Comparison of ENCODE assay signal across 15 cellular contexts in the genomic region with DNA sequence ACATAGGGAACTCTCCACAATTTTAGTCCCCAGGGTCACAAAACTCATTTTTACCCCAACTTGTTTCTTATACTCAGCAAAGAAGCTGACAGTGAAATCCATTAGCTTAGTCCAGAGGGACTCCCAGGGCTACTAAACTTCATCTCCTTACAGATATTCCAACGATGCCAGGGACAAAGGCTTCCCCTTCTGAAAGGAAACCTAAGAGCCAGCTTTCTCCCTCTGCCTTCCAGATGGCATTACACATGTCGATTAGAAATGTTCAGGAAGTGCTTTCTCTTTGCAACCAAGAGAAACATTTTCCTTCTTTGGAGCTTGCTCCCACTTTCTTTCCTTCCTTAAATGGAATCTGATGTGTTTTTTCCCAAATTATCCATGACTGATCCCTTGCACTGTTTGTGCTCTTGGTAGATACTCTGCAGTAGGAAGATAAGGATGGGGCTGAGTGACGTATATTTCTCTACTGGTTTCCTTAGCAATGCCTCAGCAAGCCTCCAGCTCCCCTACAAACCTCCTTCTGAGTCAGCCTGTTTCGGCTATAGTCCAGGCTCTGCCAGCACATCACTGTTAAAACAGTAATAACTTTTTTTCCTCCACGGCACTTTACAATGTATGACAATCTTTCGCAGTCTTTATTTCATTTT. TPM values are rescaled to one million over a fixed set of nuclear protein-coding genes. Genes with fewer than 3 reads are reported as not detected.
DNase-seq lines count a peak whose midpoint lies in the region; ATAC-seq, FAIRE-seq and TF ChIP-seq lines count a peak whose summit lies in the region.
"Had no signal": no experiment of that assay in that cellular context is flagged by ENCODE, and none has a peak within 500 bp of the region (broad histone marks: within the 10 kb centered on the region; RNA-seq: fewer than 3 reads in every experiment).

No MANE protein-coding gene starts in this region.

- no peaks in the 10 kb centered on the region for H3K79me1 ChIP-seq in mesendoderm (ENCODE audit: low read length)

- no peak overlapping the region for H3K23ac ChIP-seq in mesendoderm (ENCODE audit: low read length)

- peaks cover 6 to 17% of the 10 kb centered on the region in 2 donors for H3K27me3 Mint-ChIP-seq in stimulated activated naive B cell treated with anti-CD40 and anti-IgM and Interleukin-4, amounts not matched to agents 10 μg/mL and 1 μg/mL and 100 μg/mL, for 72 hours

- dilution Hi-C loops in endothelial cell of umbilical vein (cut with MboI; ENCODE audit: extremely low pct_ligation_motif_present, low sequenced_read_pairs) = no loop called here

- H2BK120ac ChIP-seq in mesendoderm (ENCODE audit: low read depth, low read length) = no peak overlapping the region

- H4K8ac ChIP-seq in mesendoderm (ENCODE audit: low read depth, low read length) = no peak overlapping the region

- H2AK5ac ChIP-seq in mesendoderm (ENCODE audit: low read length) = no peak overlapping the region

- FAIRE-seq in endothelial cell of umbilical vein (lab: Jason Lieb, UNC) = no peak

- H3K36me3 ChIP-seq in endothelial cell of umbilical vein (ENCODE audit: control insufficient read depth in 2 of 2, extremely low read depth in 1 of 2, insufficient read depth in 2 of 2, low read length in 2 of 2) = no peaks in the 10 kb centered on the region
- no peaks in the 10 kb centered on the region for H3K36me3 ChIP-seq in mesendoderm (ENCODE audit: control insufficient read depth, insufficient read depth, low read length)

- intact Hi-C loops in endothelial cell of umbilical vein (cut with micrococcal nuclease) = no loop called here

- H3K4me3 ChIP-seq in endothelial cell of umbilical vein (replicated peaks in 1 of 3; ENCODE audit: insufficient read depth in 1 of 3, low read depth in 1 of 3, low read length in 3 of 3) = no peak overlapping the region
- H3K4me3 ChIP-seq in mesendoderm (ENCODE audit: low read length) = no peak overlapping the region

- POLR2A ChIA-PET in endothelial cell of umbilical vein (lab: Charles Lee) = no interaction called here

- peak overlapping the region; percentile 1 for H3K9ac ChIP-seq in endothelial cell of umbilical vein (replicated peaks; ENCODE audit: extremely low read depth, insufficient read depth, low read length)
- H3K9ac ChIP-seq in mesendoderm (ENCODE audit: low read length) = no peak overlapping the region

- H2AFZ ChIP-seq in endothelial cell of umbilical vein (ENCODE audit: low read depth, low read length) = peak overlapping the region; percentile 27

- H3K79me2 ChIP-seq in endothelial cell of umbilical vein (ENCODE audit: control insufficient read depth, insufficient read depth, low read length) = no peaks in the 10 kb centered on the region
- no peaks in the 10 kb centered on the region for H3K79me2 ChIP-seq in mesendoderm (ENCODE audit: control insufficient read depth, insufficient read depth, low read length)

- H3K4me1 ChIP-seq in endothelial cell of umbilical vein (ENCODE audit: control insufficient read depth, extremely low read depth, insufficient read depth, low read length) (no peaks in the 10 kb centered on the region), mesendoderm (ENCODE audit: control insufficient read depth, low read depth, low read length) (no peaks in the 10 kb centered on the region)

- peaks cover 5 to 9% of the 10 kb centered on the region in 2 donors for H3K9me3 Mint-ChIP-seq in stimulated activated naive B cell treated with anti-CD40 and anti-IgM and Interleukin-4, amounts not matched to agents 10 μg/mL and 1 μg/mL and 100 μg/mL, for 72 hours

- peak; percentile 55 for DNase-seq in AG08396 (ENCODE audit: low spot score)
- DNase-seq in NCI-H226 = peak; percentile 89
- DNase-seq in endothelial cell of umbilical vein (ENCODE audit: low read depth, low spot score) = peak; percentile 50
- DNase-seq in myocyte (ENCODE audit: low read depth) = peak; percentile 41
- no peak for DNase-seq in mesendoderm
- no peak for DNase-seq in stimulated activated naive B cell treated with anti-CD40 and anti-IgM and Interleukin-4, amounts not matched to agents 10 μg/mL and 1 μg/mL and 100 μg/mL, for 72 hours
- DNase-seq: activated CD4-positive, alpha-beta T cell treated with anti-CD3 and anti-CD28 coated beads, Interleukin-2, amount 50 U/mL, for 1 hour; CD4-positive, CD25-positive, alpha-beta regulatory T cell; NCI-H446 treated with DMSO at 0.1 percent for 48 hours; stimulated activated CD4-positive, alpha-beta T cell treated with anti-CD3 and anti-CD28 coated beads, Interleukin-1b, Interleukin-23, amount 100 ng/mL, for 48 hours; stimulated activated naive CD8-positive, alpha-beta T cell treated with anti-CD3 and anti-CD28 coated beads, Interleukin-15, amount 100 ng/mL, for 72 hours had no signal

- no peak overlapping the region for H3K27ac Mint-ChIP-seq in stimulated activated naive B cell treated with anti-CD40 and anti-IgM and Interleukin-4, amounts not matched to agents 10 μg/mL and 1 μg/mL and 100 μg/mL, for 72 hours
- H3K27ac Mint-ChIP-seq: activated naive CD4-positive, alpha-beta T cell treated with anti-CD3 and anti-CD28 coated beads, Interleukin-2, amount 50 U/mL, for 72 hours; CD4-positive, CD25-positive, alpha-beta regulatory T cell; stimulated activated naive CD8-positive, alpha-beta T cell treated with anti-CD3 and anti-CD28 coated beads, Interleukin-15, amount 100 ng/mL, for 72 hours had no signal

- no peak for TF ChIP-seq CTCF in endothelial cell of umbilical vein (IDR thresholded peaks at IDR 0.05; ENCODE audit: extremely low read depth in 1 of 2, insufficient read depth in 1 of 2, low read depth in 1 of 2, low read length in 2 of 2)

- no peaks in the 10 kb centered on the region for H3K36me3 Mint-ChIP-seq in stimulated activated naive B cell treated with anti-CD40 and anti-IgM and Interleukin-4, amounts not matched to agents 10 μg/mL and 1 μg/mL and 100 μg/mL, for 72 hours
- H3K36me3 Mint-ChIP-seq: CD4-positive, CD25-positive, alpha-beta regulatory T cell had no signal

- H3K4me1 Mint-ChIP-seq in stimulated activated naive B cell treated with anti-CD40 and anti-IgM and Interleukin-4, amounts not matched to agents 10 μg/mL and 1 μg/mL and 100 μg/mL, for 72 hours = no peaks in the 10 kb centered on the region
- H3K4me1 Mint-ChIP-seq: CD4-positive, CD25-positive, alpha-beta regulatory T cell; stimulated activated naive CD8-positive, alpha-beta T cell treated with anti-CD3 and anti-CD28 coated beads, Interleukin-15, amount 100 ng/mL, for 72 hours had no signal

- no peak overlapping the region for H3K4me3 Mint-ChIP-seq in stimulated activated naive B cell treated with anti-CD40 and anti-IgM and Interleukin-4, amounts not matched to agents 10 μg/mL and 1 μg/mL and 100 μg/mL, for 72 hours
- H3K4me3 Mint-ChIP-seq: CD4-positive, CD25-positive, alpha-beta regulatory T cell; stimulated activated naive CD8-positive, alpha-beta T cell treated with anti-CD3 and anti-CD28 coated beads, Interleukin-15, amount 100 ng/mL, for 72 hours had no signal

- H3K4ac ChIP-seq in mesendoderm (ENCODE audit: low read depth, low read length) = no peak overlapping the region

- H3K9me1 ChIP-seq in endothelial cell of umbilical vein (replicated peaks; ENCODE audit: control insufficient read depth, extremely low read depth, insufficient read depth, low read length) = no peaks in the 10 kb centered on the region

- H4K20me1 ChIP-seq in endothelial cell of umbilical vein (replicated peaks; ENCODE audit: control insufficient read depth, extremely low read depth, insufficient read depth, low read length) = no peaks in the 10 kb centered on the region

- H3K27ac ChIP-seq in endothelial cell of umbilical vein (ENCODE audit: insufficient read depth, low read depth, low read length) = no peak overlapping the region
- H3K27ac ChIP-seq in mesendoderm (ENCODE audit: low read depth, low read length) = no peak overlapping the region

- H2BK15ac ChIP-seq in mesendoderm (replicated peaks; ENCODE audit: low read depth) = no peak overlapping the region

- H3K27me3 ChIP-seq in endothelial cell of umbilical vein (ENCODE audit: control insufficient read depth in 2 of 2, insufficient read depth in 2 of 2, low read length in 2 of 2) (no peaks in the 10 kb centered on the region), mesendoderm (ENCODE audit: insufficient read depth, low read length, poor library complexity) (no peaks in the 10 kb centered on the region)

- CTCF ChIA-PET in endothelial cell of umbilical vein (lab: Charles Lee) = interaction anchor here (1.2 to 3.7 kb wide), 5 partner anchors 9 to 518 kb away, joined by 3 to 23 read pairs (median 4); no protein-coding TSS in a partner anchor

- WGBS in mesendoderm (ENCODE audit: extremely low coverage, insufficient coverage, low lambda C conversion rate) = no CpG with 5 or more reads among the region's 6 CpGs

- TF ChIP-seq POLR2A in endothelial cell of umbilical vein (IDR thresholded peaks at IDR 0.05; ENCODE audit: low read depth, low read length) = no peak

- no peak overlapping the region for H3K18ac ChIP-seq in mesendoderm (ENCODE audit: low read length)

- no peak overlapping the region for H3K56ac ChIP-seq in mesendoderm (ENCODE audit: low read length)

- peak overlapping the region; percentile 8 for H3K4me2 ChIP-seq in endothelial cell of umbilical vein (ENCODE audit: insufficient read depth, low read length)
- no peak overlapping the region for H3K4me2 ChIP-seq in mesendoderm (ENCODE audit: low read length)

- no peaks in the 10 kb centered on the region for H3K9me3 ChIP-seq in endothelial cell of umbilical vein (replicated peaks; ENCODE audit: control insufficient read depth, insufficient read depth, low read length)

- H4K5ac ChIP-seq in mesendoderm (ENCODE audit: low read length) = no peak overlapping the region

- BruUV-seq in endothelial cell of umbilical vein (replicated peaks; lab: Mats Ljungman, UMichigan) = no TSS peak

- ATAC-seq in GM21390 (IDR thresholded peaks at IDR 0.05; ENCODE audit: unreplicated experiment) (no peak), GM18520 (IDR thresholded peaks at IDR 0.05; ENCODE audit: unreplicated experiment) (no peak)
- no peak for ATAC-seq in stimulated activated naive B cell treated with anti-CD40 and anti-IgM and Interleukin-4, amounts not matched to agents 10 μg/mL and 1 μg/mL and 100 μg/mL, for 72 hours (replicated peaks)
- ATAC-seq: activated naive CD4-positive, alpha-beta T cell treated with anti-CD3 and anti-CD28 coated beads, Interleukin-2, amount 50 U/mL, for 72 hours; stimulated activated naive CD8-positive, alpha-beta T cell treated with anti-CD3 and anti-CD28 coated beads, Interleukin-15, amount 100 ng/mL, for 72 hours had no signal

- no peak overlapping the region for H2BK5ac ChIP-seq in mesendoderm (ENCODE audit: low read length)

RNA-seq across cellular contexts. Expression of gene HTR4, which starts 43.0 kb away (rescaled TPM):
- total RNA-seq in endothelial cell of umbilical vein (not detected in 2 replicates), myocyte (not detected in 2 replicates)
- polyA plus RNA-seq in endothelial cell of umbilical vein = not detected in 2 replicates
- polyA plus RNA-seq in endothelial cell of umbilical vein (2011; cell fraction: cytosol; rRNA removed) = not detected in 2 replicates
- not detected in 2 replicates for polyA plus RNA-seq in endothelial cell of umbilical vein (2011; cell fraction: nucleus; rRNA removed)
- not detected in 2 replicates for polyA plus RNA-seq in endothelial cell of umbilical vein (2012)
- polyA minus RNA-seq in endothelial cell of umbilical vein = not detected in 2 replicates
- not detected for polyA minus RNA-seq in endothelial cell of umbilical vein (2011; cell fraction: cytosol; rRNA and poly(A)+ RNA removed)
- polyA minus RNA-seq in endothelial cell of umbilical vein (2011; cell fraction: nucleus; rRNA and poly(A)+ RNA removed) = not detected in 2 replicates
- not detected for polyA plus RNA-seq in myocyte (2012)
- not detected for polyA plus RNA-seq in mesendoderm (2013, experiment 1 of 2)
- polyA plus RNA-seq in mesendoderm (2013, experiment 2 of 2) = not detected
- total RNA-seq: activated naive CD4-positive, alpha-beta T cell treated with anti-CD3 and anti-CD28 coated beads, Interleukin-2, amount 50 U/mL, for 72 hours; CD4-positive, CD25-positive, alpha-beta regulatory T cell had no signal
- polyA plus RNA-seq: CD4-positive, CD25-positive, alpha-beta regulatory T cell; neural cell had no signal

Comparison
In these comparisons a context has a peak if more than half of its experiments do, and no peak if none do; other contexts are left out.
1. DNase-seq: peak in AG08396 (single experiment), NCI-H226 (single experiment), endothelial cell of umbilical vein (single experiment) and myocyte (single experiment); none in mesendoderm (single experiment) and stimulated activated naive B cell treated with anti-CD40 and anti-IgM and Interleukin-4, amounts not matched to agents 10 μg/mL and 1 μg/mL and 100 μg/mL, for 72 hours (single experiment).